In the genomic region with DNA sequence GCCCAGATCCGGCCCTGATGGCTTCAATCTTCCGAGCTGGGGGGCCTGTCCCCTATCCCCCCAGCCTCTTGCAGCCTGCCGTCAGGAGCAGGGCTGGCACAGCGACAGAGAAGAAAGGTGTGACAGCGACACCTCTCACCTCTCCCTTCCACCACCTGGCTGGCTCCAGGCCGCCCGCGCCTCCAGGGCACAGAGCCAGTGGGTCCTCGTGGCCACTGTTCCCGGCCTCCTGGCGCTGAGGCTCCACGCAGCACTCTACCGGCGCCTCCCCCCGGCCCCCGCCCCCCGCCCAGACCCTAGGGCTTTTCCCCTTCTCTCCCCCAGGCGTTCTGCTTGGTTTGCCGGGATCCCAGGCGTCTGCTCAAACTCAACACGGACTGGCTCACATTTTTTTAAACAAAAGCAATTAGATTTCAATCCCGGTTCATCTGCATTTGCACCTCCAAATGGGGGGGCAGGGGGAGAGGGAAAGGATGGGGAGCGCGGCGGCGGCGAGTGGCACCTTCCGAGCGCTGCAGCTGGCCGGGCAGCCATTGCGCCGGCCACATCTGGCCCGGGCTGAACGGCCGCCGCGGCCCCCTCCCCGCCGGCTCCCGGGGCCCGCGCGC, we compare ENCODE assay signal across 11 cellular contexts. TPM values are rescaled to one million over a fixed set of nuclear protein-coding genes. Genes with fewer than 3 reads are reported as not detected.
A peak's percentile ranks its signal among the peaks of the same experiment; 100 is the strongest.
DNase-seq lines count a peak whose midpoint lies in the region; ATAC-seq, FAIRE-seq and TF ChIP-seq lines count a peak whose summit lies in the region.
"Had no signal": no experiment of that assay in that cellular context is flagged by ENCODE, and none has a peak within 500 bp of the region (broad histone marks: within the 10 kb centered on the region; RNA-seq: fewer than 3 reads in every experiment).

No MANE protein-coding gene starts in this region.

- in situ Hi-C loops in ACHN (cut with HindIII; ENCODE audit: low pct_ligation_motif_present, low pct_unique_long_range_greater_than_20kb, low sequenced_read_pairs): no loop called here

- no peak overlapping the region for H3K9ac ChIP-seq in endodermal cell (ENCODE audit: extremely low read depth, low read length, poor library complexity, severe bottlenecking)

- no peak overlapping the region for H3K27ac ChIP-seq in endodermal cell (ENCODE audit: low read depth, low read length)
- H3K27ac ChIP-seq in small intestine (ENCODE audit: low read depth in 1 of 2, low read length in 1 of 2): no peak overlapping the region

- H3K9me3 Mint-ChIP-seq in activated CD4-positive, alpha-beta T cell treated with anti-CD3 and anti-CD28 coated beads for 36 hours (ENCODE audit: low read depth): no peaks in the 10 kb centered on the region
- peaks cover 5% of the 10 kb centered on the region for H3K9me3 Mint-ChIP-seq in endodermal cell
- H3K9me3 Mint-ChIP-seq in effector memory CD8-positive, alpha-beta T cell: no peaks in the 10 kb centered on the region

- H3K36me3 Mint-ChIP-seq in activated CD4-positive, alpha-beta T cell treated with anti-CD3 and anti-CD28 coated beads for 36 hours (ENCODE audit: low read depth): no peaks in the 10 kb centered on the region
- H3K36me3 Mint-ChIP-seq in endodermal cell (ENCODE audit: low read depth): no peaks in the 10 kb centered on the region
- H3K36me3 Mint-ChIP-seq in effector memory CD8-positive, alpha-beta T cell (ENCODE audit: insufficient read depth): peaks cover 42% of the 10 kb centered on the region
- H3K36me3 Mint-ChIP-seq: naive thymus-derived CD8-positive, alpha-beta T cell had no signal

- H3K27ac Mint-ChIP-seq in activated CD4-positive, alpha-beta T cell treated with anti-CD3 and anti-CD28 coated beads for 36 hours: no peak overlapping the region
- no peak overlapping the region for H3K27ac Mint-ChIP-seq in endodermal cell
- no peak overlapping the region for H3K27ac Mint-ChIP-seq in effector memory CD8-positive, alpha-beta T cell
- H3K27ac Mint-ChIP-seq: CD14-positive monocyte had no signal

- FAIRE-seq in small intestine (lab: Jason Lieb, UNC): no peak
- FAIRE-seq: TTC549 had no signal

- H3K4me1 Mint-ChIP-seq in activated CD4-positive, alpha-beta T cell treated with anti-CD3 and anti-CD28 coated beads for 36 hours: peaks cover 47% of the 10 kb centered on the region
- peaks cover 14% of the 10 kb centered on the region for H3K4me1 Mint-ChIP-seq in endodermal cell
- H3K4me1 Mint-ChIP-seq in effector memory CD8-positive, alpha-beta T cell (ENCODE audit: low read depth in 2 of 2): peaks cover 24 to 30% of the 10 kb centered on the region in 2 donors

- no peaks in the 10 kb centered on the region for H3K4me1 ChIP-seq in endodermal cell (ENCODE audit: control insufficient read depth, insufficient read depth, low read length)
- no peaks in the 10 kb centered on the region for H3K4me1 ChIP-seq in small intestine (ENCODE audit: control insufficient read depth in 2 of 2, insufficient read depth in 1 of 2, low read depth in 1 of 2, low read length in 1 of 2)

- no peak for DNase-seq in activated CD4-positive, alpha-beta T cell treated with anti-CD3 and anti-CD28 coated beads for 36 hours
- no peak for DNase-seq in activated CD4-positive, alpha-beta T cell treated with anti-CD3 and anti-CD28 coated beads for 48 hours
- peak; percentile 58 for DNase-seq in NCI-H2029 treated with DMSO at 0.1 percent for 48 hours (lab: John Stamatoyannopoulos, UW)
- peak; percentile 79 for DNase-seq in endodermal cell
- DNase-seq in small intestine: peak; percentile 54
- no peak for DNase-seq in effector memory CD8-positive, alpha-beta T cell
- DNase-seq in ACHN: no peak

- 0 to 2% methylated on average over 2 to 42 of the region's 43 CpGs for WGBS in endodermal cell (ENCODE audit: insufficient coverage in 1 of 2, insufficient read length in 1 of 2), 2 experiments
- WGBS in small intestine, 3 donors: 2 to 3% (median 3%) methylated on average over 21 to 43 of the region's 43 CpGs

- intact Hi-C loops in activated CD4-positive, alpha-beta T cell treated with anti-CD3 and anti-CD28 coated beads for 36 hours (cut with DNase I, micrococcal nuclease): loop anchor here (1.0 to 10.0 kb wide), 8 partner anchors 12 to 1585 kb away; partner anchors contain the start of genes CBX4 (in 2 of the 2), CBX8 (in 2 of the 2), BAHCC1 (in 1 of the 2) and EIF4A3 (in 1 of the 2)

- POLR2A ChIA-PET in activated CD4-positive, alpha-beta T cell treated with anti-CD3 and anti-CD28 coated beads for 36 hours (lab: Charles Lee): no interaction called here

- no peak overlapping the region for H3K4me3 ChIP-seq in endodermal cell (ENCODE audit: low read length)
- no peak overlapping the region for H3K4me3 ChIP-seq in small intestine (ENCODE audit: low read depth in 1 of 2, low read length in 2 of 2)

- ATAC-seq in activated CD4-positive, alpha-beta T cell treated with anti-CD3 and anti-CD28 coated beads for 36 hours: no peak
- no peak for ATAC-seq in HG03196 (IDR thresholded peaks at IDR 0.05; ENCODE audit: unreplicated experiment)
- no peak for ATAC-seq in effector memory CD8-positive, alpha-beta T cell (replicated peaks)

- no peak for TF ChIP-seq CTCF in endodermal cell (conservative IDR thresholded peaks at IDR 0.05)

- CTCF ChIA-PET in activated CD4-positive, alpha-beta T cell treated with anti-CD3 and anti-CD28 coated beads for 36 hours (lab: Charles Lee): interaction anchor here (0.7 to 2.3 kb wide), 5 partner anchors 8 to 30 kb away, joined by 3 to 14 read pairs (median 5); partner anchors contain the start of genes CBX4 and CBX8

- H3K9me3 ChIP-seq in endodermal cell (ENCODE audit: control insufficient read depth, low read length) (no peaks in the 10 kb centered on the region), small intestine (ENCODE audit: control insufficient read depth, low read depth) (no peaks in the 10 kb centered on the region)

- peaks cover 88% of the 10 kb centered on the region for H3K27me3 ChIP-seq in endodermal cell (ENCODE audit: control insufficient read depth, insufficient read depth, low read length, poor library complexity, severe bottlenecking)
- H3K27me3 ChIP-seq in small intestine (ENCODE audit: control insufficient read depth in 2 of 2, insufficient read depth in 2 of 2, low read length in 2 of 2): peaks cover 0 to 62% of the 10 kb centered on the region in 2 donors

- peak overlapping the region; percentile 23 for H3K4me3 Mint-ChIP-seq in activated CD4-positive, alpha-beta T cell treated with anti-CD3 and anti-CD28 coated beads for 36 hours
- peak overlapping the region; percentile 42 for H3K4me3 Mint-ChIP-seq in endodermal cell
- peak overlapping the region in 1 of 2 donors; percentile 43 for H3K4me3 Mint-ChIP-seq in effector memory CD8-positive, alpha-beta T cell

- H3K36me3 ChIP-seq in endodermal cell (ENCODE audit: control insufficient read depth, insufficient read depth, low read length): no peaks in the 10 kb centered on the region
- H3K36me3 ChIP-seq in small intestine (ENCODE audit: control insufficient read depth in 2 of 2, insufficient read depth in 2 of 2, low read length in 2 of 2): no peaks in the 10 kb centered on the region

- H3K27me3 Mint-ChIP-seq in activated CD4-positive, alpha-beta T cell treated with anti-CD3 and anti-CD28 coated beads for 36 hours: peaks cover 62% of the 10 kb centered on the region
- peaks cover 91% of the 10 kb centered on the region for H3K27me3 Mint-ChIP-seq in endodermal cell (ENCODE audit: insufficient read depth)
- peaks cover 71 to 88% of the 10 kb centered on the region in 2 donors for H3K27me3 Mint-ChIP-seq in effector memory CD8-positive, alpha-beta T cell

RNA-seq across cellular contexts. Expression of gene CBX8, which starts 12.8 kb away (rescaled TPM):
- 1 to 10 TPM; 4.7 to 6.0 TPM for total RNA-seq in activated CD4-positive, alpha-beta T cell treated with anti-CD3 and anti-CD28 coated beads for 36 hours
- 1 to 10 TPM; 5.4 to 5.6 TPM for total RNA-seq in endodermal cell
- polyA plus RNA-seq in endodermal cell (2013, experiment 1 of 2): 11.0 TPM
- 8.7 TPM for polyA plus RNA-seq in endodermal cell (2013, experiment 2 of 2)
- polyA plus RNA-seq in small intestine: 1 to 10 TPM; 2.7 to 6.1 (median 4.5) TPM

RNA-seq across cellular contexts. Expression of gene CBX4, which starts 29.6 kb away (rescaled TPM):
- 10 to 100 TPM; 14.9 to 18.5 TPM for total RNA-seq in activated CD4-positive, alpha-beta T cell treated with anti-CD3 and anti-CD28 coated beads for 36 hours
- 1 to 10 TPM; 4.2 to 4.9 TPM for total RNA-seq in endodermal cell
- polyA plus RNA-seq in endodermal cell (2013, experiment 1 of 2): 14.4 TPM
- 9.6 TPM for polyA plus RNA-seq in endodermal cell (2013, experiment 2 of 2)
- polyA plus RNA-seq in small intestine: 10 to 100 TPM in 1 of 3 donors, 1 to 10 TPM in 2; 5.4 to 15.2 (median 6.3) TPM

RNA-seq across cellular contexts. Expression of gene CBX2, which starts 31.7 kb away (rescaled TPM):
- total RNA-seq in activated CD4-positive, alpha-beta T cell treated with anti-CD3 and anti-CD28 coated beads for 36 hours: 1 to 10 TPM; 4.2 to 4.3 TPM
- total RNA-seq in endodermal cell: 10 to 100 TPM; 75.0 to 78.6 TPM
- polyA plus RNA-seq in endodermal cell (2013, experiment 1 of 2): 74.2 TPM
- 70.5 TPM for polyA plus RNA-seq in endodermal cell (2013, experiment 2 of 2)
- 1 to 10 TPM in 2 of 3 donors, under 1 TPM in 1; 0.22 to 2.3 (median 1.9) TPM for polyA plus RNA-seq in small intestine

Comparison
In these comparisons a context has a peak if more than half of its experiments do, and no peak if none do; other contexts are left out.
1. DNase-seq: peak in NCI-H2029 treated with DMSO at 0.1 percent for 48 hours (single experiment), endodermal cell (single experiment) and small intestine (single experiment); none in activated CD4-positive, alpha-beta T cell treated with anti-CD3 and anti-CD28 coated beads for 36 hours (single experiment), activated CD4-positive, alpha-beta T cell treated with anti-CD3 and anti-CD28 coated beads for 48 hours (single experiment), effector memory CD8-positive, alpha-beta T cell (0 of 3) and ACHN (single experiment).
2. RNA of gene CBX2, which starts 31.7 kb away (total RNA-seq): 75.0 to 78.6 TPM in endodermal cell; 4.2 to 4.3 TPM in activated CD4-positive, alpha-beta T cell treated with anti-CD3 and anti-CD28 coated beads for 36 hours; every median in the first group is over 10 times any median in the second.